ENCODE assay signal across 27 cellular contexts in the genomic region with DNA sequence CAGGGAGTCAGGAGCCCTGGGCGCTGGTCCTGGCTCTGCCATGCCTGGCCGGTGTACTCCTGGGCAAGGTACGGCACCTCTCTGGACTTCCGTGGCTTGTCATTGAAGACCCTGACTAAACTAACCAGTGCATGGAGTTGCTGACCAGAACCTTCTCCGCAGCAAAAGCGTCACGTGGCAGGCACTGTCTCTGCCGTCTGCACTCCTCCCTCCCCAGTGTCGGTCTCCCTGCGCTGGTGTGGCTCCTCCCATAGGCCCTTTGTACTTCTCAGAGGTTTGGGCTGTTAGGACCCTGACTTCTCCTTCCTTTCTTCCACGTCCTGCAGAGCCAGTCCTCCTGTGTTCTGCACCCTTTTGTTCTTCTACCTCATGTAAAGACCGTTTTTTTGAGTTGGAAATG.
DNase-seq lines count a peak whose midpoint lies in the region; ATAC-seq, FAIRE-seq and TF ChIP-seq lines count a peak whose summit lies in the region.
"Had no signal": no experiment of that assay in that cellular context is flagged by ENCODE, and none has a peak within 500 bp of the region (broad histone marks: within the 10 kb centered on the region; RNA-seq: fewer than 3 reads in every experiment).

No MANE protein-coding gene starts in this region.

- H4K20me1 ChIP-seq in HepG2 (ENCODE audit: insufficient read depth, low read length): no peaks in the 10 kb centered on the region

- peaks cover 31% of the 10 kb centered on the region for H3K27me3 Mint-ChIP-seq in endodermal cell (ENCODE audit: insufficient read depth)

- H3K27me3 ChIP-seq in right lobe of liver (no peaks in the 10 kb centered on the region), HepG2 (ENCODE audit: control insufficient read depth in 1 of 2, insufficient read depth in 2 of 2, low read length in 2 of 2) (peaks cover 1 to 55% of the 10 kb centered on the region in 2 experiments; a peak in 4 of 5 replicates), endodermal cell (ENCODE audit: control insufficient read depth, insufficient read depth, low read length, poor library complexity, severe bottlenecking) (peaks cover 32% of the 10 kb centered on the region), body of pancreas (no peaks in the 10 kb centered on the region)
- H3K27me3 ChIP-seq: BE2C had no signal

- no peak overlapping the region for H2AFZ ChIP-seq in HepG2 (ENCODE audit: low read length)

- 38% methylated on average over 12 of the region's 12 CpGs for WGBS in right lobe of liver (ENCODE audit: insufficient coverage, low coverage, low lambda C conversion rate, missing lambda C conversion rate)
- 23% methylated on average over 11 of the region's 12 CpGs for WGBS in HepG2 (ENCODE audit: low lambda C conversion rate)
- 85 to 90% methylated on average over 8 to 12 of the region's 12 CpGs for WGBS in endodermal cell (ENCODE audit: insufficient coverage in 1 of 2, insufficient read length in 1 of 2), 2 experiments
- WGBS in body of pancreas, 2 donors: 60 to 70% methylated on average over 11 to 12 of the region's 12 CpGs

- TF ChIP-seq POLR2A in right lobe of liver (IDR thresholded peaks at IDR 0.05): no peak
- TF ChIP-seq POLR2A in HepG2 (IDR thresholded peaks at IDR 0.05; ENCODE audit: insufficient read depth in 1 of 2, low read depth in 2 of 2, low read length in 2 of 2): no peak
- no peak for TF ChIP-seq POLR2A in body of pancreas (IDR thresholded peaks at IDR 0.05)

- no peaks in the 10 kb centered on the region for H3K9me3 ChIP-seq in right lobe of liver
- no peaks in the 10 kb centered on the region for H3K9me3 ChIP-seq in HepG2 (ENCODE audit: low read length)
- no peaks in the 10 kb centered on the region for H3K9me3 ChIP-seq in endodermal cell (ENCODE audit: control insufficient read depth, low read length)
- no peaks in the 10 kb centered on the region for H3K9me3 ChIP-seq in body of pancreas
- H3K9me3 ChIP-seq: BE2C, SJSA1 had no signal

- no peaks in the 10 kb centered on the region for H3K4me1 ChIP-seq in right lobe of liver
- H3K4me1 ChIP-seq in HepG2 (ENCODE audit: insufficient read depth, low read length): no peaks in the 10 kb centered on the region
- peaks cover 11% of the 10 kb centered on the region for H3K4me1 ChIP-seq in endodermal cell (ENCODE audit: control insufficient read depth, insufficient read depth, low read length)
- H3K4me1 ChIP-seq in body of pancreas: no peaks in the 10 kb centered on the region
- H3K4me1 ChIP-seq: SJSA1 had no signal

- H3K4me1 Mint-ChIP-seq in endodermal cell: peaks cover 25% of the 10 kb centered on the region
- H3K4me1 Mint-ChIP-seq: CD14-positive monocyte had no signal

- H3K36me3 ChIP-seq in right lobe of liver: no peaks in the 10 kb centered on the region
- H3K36me3 ChIP-seq in HepG2 (replicated peaks in 1 of 2; ENCODE audit: control insufficient read depth in 1 of 2, insufficient read depth in 2 of 2, low read length in 2 of 2): no peaks in the 10 kb centered on the region
- no peaks in the 10 kb centered on the region for H3K36me3 ChIP-seq in endodermal cell (ENCODE audit: control insufficient read depth, insufficient read depth, low read length)
- no peaks in the 10 kb centered on the region for H3K36me3 ChIP-seq in body of pancreas (replicated peaks in 1 of 2; ENCODE audit: insufficient read depth in 1 of 2, low read depth in 2 of 2)
- H3K36me3 ChIP-seq: BE2C, SJSA1 had no signal

- no peaks in the 10 kb centered on the region for H3K79me2 ChIP-seq in HepG2 (ENCODE audit: insufficient read depth, low read length)

- H3K9me3 Mint-ChIP-seq in endodermal cell: no peaks in the 10 kb centered on the region

- POLR2A ChIA-PET in HepG2 (lab: Yijun Ruan, JAX): no interaction called here

- no peak for FAIRE-seq in HepG2 (lab: Jason Lieb, UNC)

- H3K9ac ChIP-seq in HepG2 (ENCODE audit: insufficient read depth, low read depth, low read length): no peak overlapping the region
- H3K9ac ChIP-seq in endodermal cell (ENCODE audit: extremely low read depth, low read length, poor library complexity, severe bottlenecking): no peak overlapping the region

- H3K27ac Mint-ChIP-seq in endodermal cell: no peak overlapping the region

- no TSS peak for BruUV-seq in HepG2 (replicated peaks; lab: Mats Ljungman, UMichigan)

- H3K27ac ChIP-seq in right lobe of liver (no peak overlapping the region), HepG2 (ENCODE audit: extremely low read length, insufficient read depth, low read length) (no peak overlapping the region), endodermal cell (ENCODE audit: low read depth, low read length) (no peak overlapping the region), body of pancreas (no peak overlapping the region)
- H3K27ac ChIP-seq: SJSA1 had no signal

- no peak overlapping the region for H3K4me2 ChIP-seq in HepG2 (ENCODE audit: low read depth, low read length)

- in situ Hi-C loops in HepG2 (cut with HindIII; ENCODE audit: extremely low pct_ligation_motif_present, low pct_unique_long_range_greater_than_20kb): no loop called here

- peak; percentile 64 to 79 (median 69) for ATAC-seq in right lobe of liver
- no peak for ATAC-seq in HepG2
- no peak for ATAC-seq in GM18498 (IDR thresholded peaks at IDR 0.05; ENCODE audit: unreplicated experiment)
- no peak for ATAC-seq in body of pancreas
- ATAC-seq: HCT116 had no signal

- H3K4me3 ChIP-seq in right lobe of liver (no peak overlapping the region), HepG2 (replicated peaks in 1 of 3; ENCODE audit: insufficient read depth in 1 of 3, low read depth in 2 of 3, low read length in 3 of 3) (no peak overlapping the region), endodermal cell (ENCODE audit: low read length) (no peak overlapping the region), body of pancreas (no peak overlapping the region)
- H3K4me3 ChIP-seq: SJSA1 had no signal

- DNase-seq in right lobe of liver (peak; percentile 30 to 59 (median 47)), HepG2 (ENCODE audit: low spot score) (no peak), endodermal cell (peak; percentile 60), left kidney (ENCODE audit: low read depth, low spot score) (peak; percentile 51), germinal center (ENCODE audit: low spot score) (no peak), body of pancreas (no peak)
- DNase-seq in activated CD8-positive, alpha-beta memory T cell treated with anti-CD3 and anti-CD28 coated beads, Interleukin-2, amount 50 U/mL, for 4 hours: no peak
- DNase-seq: 8988T; ACHN; BE2C; DMS153; DND-41; Karpas-422; NCI-H1092; NCI-H1417 treated with DMSO at 0.1 percent for 48 hours; NCI-H187; NCI-H2081 treated with DMSO at 0.1 percent for 48 hours; NCI-H2171 treated with DMSO at 0.1 percent for 48 hours; NCI-H526; NCI-H82; NK-92 treated with Interleukin-12 subunit alpha and Interleukin-12 subunit beta, amount 100 ng/mL, for 24 hours; Right ventricle myocardium superior; RPMI8226 had no signal

- intact Hi-C loops in right lobe of liver (cut with DNase I) (no loop called here), HepG2 (cut with micrococcal nuclease; ENCODE audit: unreplicated experiment) (no loop called here), body of pancreas (cut with DNase I) (no loop called here)

- H3K36me3 Mint-ChIP-seq in endodermal cell (ENCODE audit: low read depth): no peaks in the 10 kb centered on the region

- no peak overlapping the region for H3K4me3 Mint-ChIP-seq in endodermal cell

- TF ChIP-seq CTCF in right lobe of liver (IDR thresholded peaks at IDR 0.05) (no peak), HepG2 (CRISPR knock-in tag; IDR thresholded peaks at IDR 0.05) (no peak), endodermal cell (conservative IDR thresholded peaks at IDR 0.05) (no peak), body of pancreas (IDR thresholded peaks at IDR 0.05) (no peak)

- TF ChIP-seq RAD21 in HepG2 (CRISPR knock-in tag; IDR thresholded peaks at IDR 0.05): no peak

- TF ChIP-seq EP300 in HepG2 (IDR thresholded peaks at IDR 0.05; ENCODE audit: low read depth in 2 of 2, low read length in 2 of 2) (no peak), HepG2 (CRISPR knock-in tag; IDR thresholded peaks at IDR 0.05; ENCODE audit: borderline replicate concordance) (no peak)

- CTCF ChIA-PET in HepG2 (lab: Yijun Ruan, JAX; ENCODE audit: low intra/inter-chr PET ratio, low total read pairs): no interaction called here

TF ChIP-seq in HepG2, 621 proteins besides CTCF, POLR2A, EP300 and RAD21:
- TF ChIP-seq ZNF256 (CRISPR knock-in tag; conservative IDR thresholded peaks at IDR 0.05) (no peak), ZNF260 (CRISPR knock-in tag; IDR thresholded peaks at IDR 0.05; ENCODE audit: borderline replicate concordance, low read depth) (no peak), ZFP1 (CRISPR knock-in tag; IDR thresholded peaks at IDR 0.05) (no peak), ZSCAN20 (CRISPR knock-in tag; IDR thresholded peaks at IDR 0.05; ENCODE audit: borderline replicate concordance) (no peak), TGIF2 (CRISPR knock-in tag; IDR thresholded peaks at IDR 0.05) (no peak)
- TF ChIP-seq, protein P1, sequence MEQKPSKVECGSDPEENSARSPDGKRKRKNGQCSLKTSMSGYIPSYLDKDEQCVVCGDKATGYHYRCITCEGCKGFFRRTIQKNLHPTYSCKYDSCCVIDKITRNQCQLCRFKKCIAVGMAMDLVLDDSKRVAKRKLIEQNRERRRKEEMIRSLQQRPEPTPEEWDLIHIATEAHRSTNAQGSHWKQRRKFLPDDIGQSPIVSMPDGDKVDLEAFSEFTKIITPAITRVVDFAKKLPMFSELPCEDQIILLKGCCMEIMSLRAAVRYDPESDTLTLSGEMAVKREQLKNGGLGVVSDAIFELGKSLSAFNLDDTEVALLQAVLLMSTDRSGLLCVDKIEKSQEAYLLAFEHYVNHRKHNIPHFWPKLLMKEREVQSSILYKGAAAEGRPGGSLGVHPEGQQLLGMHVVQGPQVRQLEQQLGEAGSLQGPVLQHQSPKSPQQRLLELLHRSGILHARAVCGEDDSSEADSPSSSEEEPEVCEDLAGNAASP (CRISPR knock-in tag; IDR thresholded peaks at IDR 0.05; ENCODE audit: borderline replicate concordance): no peak
- TF ChIP-seq, protein P2, sequence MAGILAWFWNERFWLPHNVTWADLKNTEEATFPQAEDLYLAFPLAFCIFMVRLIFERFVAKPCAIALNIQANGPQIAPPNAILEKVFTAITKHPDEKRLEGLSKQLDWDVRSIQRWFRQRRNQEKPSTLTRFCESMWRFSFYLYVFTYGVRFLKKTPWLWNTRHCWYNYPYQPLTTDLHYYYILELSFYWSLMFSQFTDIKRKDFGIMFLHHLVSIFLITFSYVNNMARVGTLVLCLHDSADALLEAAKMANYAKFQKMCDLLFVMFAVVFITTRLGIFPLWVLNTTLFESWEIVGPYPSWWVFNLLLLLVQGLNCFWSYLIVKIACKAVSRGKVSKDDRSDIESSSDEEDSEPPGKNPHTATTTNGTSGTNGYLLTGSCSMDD (CRISPR knock-in tag; IDR thresholded peaks at IDR 0.05): no peak

Comparison
In these comparisons a context has a peak if more than half of its experiments do, and no peak if none do; other contexts are left out.
1. ATAC-seq: peak in right lobe of liver (4 of 4); none in HepG2 (single experiment), GM18498 (single experiment) and body of pancreas (single experiment).
2. DNase-seq: peak in right lobe of liver (3 of 3), endodermal cell (single experiment) and left kidney (single experiment); none in HepG2 (single experiment), activated CD8-positive, alpha-beta memory T cell treated with anti-CD3 and anti-CD28 coated beads, Interleukin-2, amount 50 U/mL, for 4 hours (single experiment), germinal center (single experiment) and body of pancreas (0 of 4).